13 cellular contexts compared by ENCODE assay signal in genomic region chr3:184167786-184168185, GRCh38.
"Had no signal": no experiment of that assay in that cellular context is flagged by ENCODE, and none has a peak within 500 bp of the region (broad histone marks: within the 10 kb centered on the region; RNA-seq: fewer than 3 reads in every experiment).

No MANE protein-coding gene starts in this region.

- H3K4me1 ChIP-seq: body of pancreas, thyroid gland had no signal

- DNase-seq: activated CD8-positive, alpha-beta T cell treated with anti-CD3 and anti-CD28 coated beads, Interleukin-2, amount 10 ng/mL, durations not matched to agents 7 days and 5 days; activated naive CD4-positive, alpha-beta T cell treated with anti-CD3 and anti-CD28 coated beads, Interleukin-2, amount 10 ng/mL, durations not matched to agents 7 days and 5 days; body of pancreas; effector memory CD8-positive, alpha-beta T cell; mucosa of descending colon; occipital lobe; psoas muscle; T-cell; thyroid gland had no signal

- H3K27ac Mint-ChIP-seq: activated CD8-positive, alpha-beta T cell treated with anti-CD3 and anti-CD28 coated beads, Interleukin-2, amount 10 ng/mL, durations not matched to agents 7 days and 5 days; activated naive CD4-positive, alpha-beta T cell treated with anti-CD3 and anti-CD28 coated beads, Interleukin-2, amount 10 ng/mL, durations not matched to agents 7 days and 5 days; effector memory CD8-positive, alpha-beta T cell; natural killer cell treated with Interleukin-12 subunit alpha and Interleukin-12 subunit beta and Interleukin-15 and Interleukin-18, amount 100 ng/mL, for 72 hours; T-cell had no signal

- ATAC-seq: activated CD8-positive, alpha-beta T cell treated with anti-CD3 and anti-CD28 coated beads, Interleukin-2, amount 10 ng/mL, durations not matched to agents 7 days and 5 days; body of pancreas; effector memory CD8-positive, alpha-beta T cell; left colon; mucosa of descending colon; natural killer cell treated with Interleukin-12 subunit alpha and Interleukin-12 subunit beta and Interleukin-15 and Interleukin-18, amount 100 ng/mL, for 72 hours; T-cell had no signal

- H3K4me3 ChIP-seq: body of pancreas, mucosa of descending colon, psoas muscle, thyroid gland had no signal

- H3K27me3 Mint-ChIP-seq: activated naive CD4-positive, alpha-beta T cell treated with anti-CD3 and anti-CD28 coated beads, Interleukin-2, amount 10 ng/mL, durations not matched to agents 7 days and 5 days; central memory CD8-positive, alpha-beta T cell; effector memory CD8-positive, alpha-beta T cell; natural killer cell treated with Interleukin-12 subunit alpha and Interleukin-12 subunit beta and Interleukin-15 and Interleukin-18, amount 100 ng/mL, for 72 hours; T-cell had no signal

- H3K27ac ChIP-seq: body of pancreas, psoas muscle, thyroid gland, VCaP had no signal

- H3K9me3 Mint-ChIP-seq: activated naive CD4-positive, alpha-beta T cell treated with anti-CD3 and anti-CD28 coated beads, Interleukin-2, amount 10 ng/mL, durations not matched to agents 7 days and 5 days; central memory CD8-positive, alpha-beta T cell; effector memory CD8-positive, alpha-beta T cell; natural killer cell treated with Interleukin-12 subunit alpha and Interleukin-12 subunit beta and Interleukin-15 and Interleukin-18, amount 100 ng/mL, for 72 hours; T-cell had no signal

- H3K9me3 ChIP-seq: body of pancreas, mucosa of descending colon, psoas muscle, thyroid gland had no signal

- H3K4me3 Mint-ChIP-seq: activated CD8-positive, alpha-beta T cell treated with anti-CD3 and anti-CD28 coated beads, Interleukin-2, amount 10 ng/mL, durations not matched to agents 7 days and 5 days; activated naive CD4-positive, alpha-beta T cell treated with anti-CD3 and anti-CD28 coated beads, Interleukin-2, amount 10 ng/mL, durations not matched to agents 7 days and 5 days; central memory CD8-positive, alpha-beta T cell; effector memory CD8-positive, alpha-beta T cell; natural killer cell treated with Interleukin-12 subunit alpha and Interleukin-12 subunit beta and Interleukin-15 and Interleukin-18, amount 100 ng/mL, for 72 hours; T-cell had no signal

- H3K36me3 Mint-ChIP-seq: natural killer cell treated with Interleukin-12 subunit alpha and Interleukin-12 subunit beta and Interleukin-15 and Interleukin-18, amount 100 ng/mL, for 72 hours had no signal

- H3K4me1 Mint-ChIP-seq: activated naive CD4-positive, alpha-beta T cell treated with anti-CD3 and anti-CD28 coated beads, Interleukin-2, amount 10 ng/mL, durations not matched to agents 7 days and 5 days; T-cell had no signal

- H3K27me3 ChIP-seq: body of pancreas, thyroid gland had no signal
